24 cellular contexts compared by ENCODE assay signal in the genomic region with DNA sequence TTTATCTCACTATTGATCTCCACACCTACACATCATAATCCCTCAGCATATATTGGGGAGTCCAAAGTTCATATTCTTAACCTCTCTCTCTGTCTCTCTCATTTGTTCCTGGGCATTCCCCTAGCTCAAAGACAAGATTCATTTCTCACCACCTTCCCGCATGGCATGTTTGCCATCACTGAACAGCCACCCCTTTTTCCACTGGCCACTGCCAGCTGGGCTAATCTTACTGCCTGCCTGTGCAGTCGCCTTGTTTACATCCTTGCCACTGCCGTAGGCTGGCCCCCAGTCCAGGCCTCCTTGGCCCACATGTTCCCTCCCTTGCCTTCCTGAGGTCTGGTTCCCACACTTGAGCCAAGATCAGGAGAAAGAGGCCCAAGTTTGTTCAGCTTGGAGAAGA.
DNase-seq lines count a peak whose midpoint lies in the region; ATAC-seq and TF ChIP-seq lines count a peak whose summit lies in the region.
"Had no signal": no experiment of that assay in that cellular context is flagged by ENCODE, and none has a peak within 500 bp of the region (broad histone marks: within the 10 kb centered on the region; RNA-seq: fewer than 3 reads in every experiment).

No MANE protein-coding gene starts in this region.

- no peaks in the 10 kb centered on the region for H3K9me2 ChIP-seq in PC-9 (ENCODE audit: insufficient read depth)

- no peak overlapping the region for H3K56ac ChIP-seq in H9 (ENCODE audit: insufficient read length, low read depth, low read length)

- no peaks in the 10 kb centered on the region for H3K36me3 Mint-ChIP-seq in H9 (ENCODE audit: insufficient read depth in 1 of 3, low read depth in 3 of 3)
- H3K36me3 Mint-ChIP-seq: activated naive CD4-positive, alpha-beta T cell treated with anti-CD3 and anti-CD28 coated beads, Interleukin-2, amount 50 U/mL, for 24 hours; natural killer cell treated with Interleukin-12 subunit alpha and Interleukin-12 subunit beta and Interleukin-15 and Interleukin-18, amount 100 ng/mL, for 72 hours had no signal

- H3K9ac ChIP-seq in H9 (ENCODE audit: extremely low read depth, insufficient read length, low read length) (no peak overlapping the region), iPS-20b (ENCODE audit: low read depth, low read length) (peak overlapping the region; percentile 3; the same call in 1 of the 2 replicates), skeletal muscle tissue (ENCODE audit: low read depth in 1 of 3, low read length in 3 of 3) (no peak overlapping the region)

- WGBS in H9 (ENCODE audit: extremely low coverage, insufficient read length, low lambda C conversion rate): no CpG with 5 or more reads among the region's 3 CpGs
- WGBS in testis, 2 donors: 64% methylated on average over 3 of the region's 3 CpGs

- BruUV-seq in PC-9 (replicated peaks; lab: Mats Ljungman, UMichigan): no TSS peak

- H4K5ac ChIP-seq in H9 (ENCODE audit: insufficient read length, low read depth, low read length): no peak overlapping the region

- H3K4me2 ChIP-seq in H9 (ENCODE audit: insufficient read depth, insufficient read length, low read length) (no peak overlapping the region), PC-9 (no peak overlapping the region)

- no peak overlapping the region for H3K4me3 ChIP-seq in iPS-20b (ENCODE audit: low read length)
- peak overlapping the region in 1 of 3 donors; percentile 14 for H3K4me3 ChIP-seq in skeletal muscle tissue (ENCODE audit: low read length in 3 of 3)
- no peak overlapping the region for H3K4me3 ChIP-seq in PC-9
- no peak overlapping the region for H3K4me3 ChIP-seq in testis
- H3K4me3 ChIP-seq: ascending aorta, MG63, thoracic aorta had no signal

- H3K4me1 Mint-ChIP-seq in H9: peaks cover 46 to 50% of the 10 kb centered on the region in 2 experiments
- H3K4me1 Mint-ChIP-seq: activated naive CD4-positive, alpha-beta T cell treated with anti-CD3 and anti-CD28 coated beads, Interleukin-2, amount 50 U/mL, for 24 hours; T-helper 17 cell had no signal

- no peak overlapping the region for H2AK5ac ChIP-seq in H9 (ENCODE audit: insufficient read length, low read length)

- no peaks in the 10 kb centered on the region for H3K36me3 ChIP-seq in iPS-20b (ENCODE audit: insufficient read depth, low read depth, low read length)
- no peaks in the 10 kb centered on the region for H3K36me3 ChIP-seq in skeletal muscle tissue (ENCODE audit: control insufficient read depth in 3 of 3, insufficient read depth in 3 of 3, low read length in 3 of 3)
- H3K36me3 ChIP-seq in PC-9 (ENCODE audit: low read depth): no peaks in the 10 kb centered on the region
- no peaks in the 10 kb centered on the region for H3K36me3 ChIP-seq in testis (ENCODE audit: low read depth, missing control alignments)
- H3K36me3 ChIP-seq: ascending aorta, MG63, thoracic aorta had no signal

- H3K23ac ChIP-seq in H9 (ENCODE audit: insufficient read length, low read depth, low read length): no peak overlapping the region

- peaks cover 10% of the 10 kb centered on the region for H3F3A ChIP-seq in PC-9 (ENCODE audit: insufficient read depth, low read depth)

- TF ChIP-seq CTCF in H9 (conservative IDR thresholded peaks at IDR 0.05) (no peak), PC-9 (conservative IDR thresholded peaks at IDR 0.05) (no peak), testis (IDR thresholded peaks at IDR 0.05) (no peak)

- no peak overlapping the region for H3K4me3 Mint-ChIP-seq in H9
- H3K4me3 Mint-ChIP-seq: activated naive CD4-positive, alpha-beta T cell treated with anti-CD3 and anti-CD28 coated beads, Interleukin-2, amount 50 U/mL, for 24 hours; activated T-helper 1 cell treated with anti-CD3 and anti-CD28 coated beads, Interleukin-12 subunit alpha, Interleukin-12 subunit beta, Interleukin-2, Interleukin-4 antibody, amounts not matched to agents 30 ng/mL and 10 ng/mL and 1 ng/mL, durations not matched to agents 14 hours and 24 hours and 36 hours; CD4-positive, alpha-beta T cell; natural killer cell treated with Interleukin-12 subunit alpha and Interleukin-12 subunit beta and Interleukin-15 and Interleukin-18, amount 100 ng/mL, for 72 hours; T-helper 17 cell had no signal

- no peaks in the 10 kb centered on the region; a peak in 1 of 5 replicates for H3K9me3 Mint-ChIP-seq in H9
- H3K9me3 Mint-ChIP-seq: activated T-helper 1 cell treated with anti-CD3 and anti-CD28 coated beads, Interleukin-12 subunit alpha, Interleukin-12 subunit beta, Interleukin-2, Interleukin-4 antibody, amounts not matched to agents 30 ng/mL and 10 ng/mL and 1 ng/mL, durations not matched to agents 14 hours and 24 hours and 36 hours; CD4-positive, alpha-beta T cell; natural killer cell treated with Interleukin-12 subunit alpha and Interleukin-12 subunit beta and Interleukin-15 and Interleukin-18, amount 100 ng/mL, for 72 hours had no signal

- H2AFZ ChIP-seq in H9 (ENCODE audit: low read length): no peak overlapping the region
- H2AFZ ChIP-seq in PC-9: no peak overlapping the region

- CTCF ChIA-PET in PC-9 (lab: Charles Lee): no interaction called here

- no peak overlapping the region for H2BK5ac ChIP-seq in H9 (ENCODE audit: insufficient read length, low read length)

- no peak overlapping the region for H3K18ac ChIP-seq in H9 (ENCODE audit: insufficient read length, low read depth, low read length)

- H3K27me3 ChIP-seq in H9 (ENCODE audit: insufficient read depth, low read length): no peaks in the 10 kb centered on the region
- no peaks in the 10 kb centered on the region for H3K27me3 ChIP-seq in iPS-20b (ENCODE audit: insufficient read depth, low read length)
- H3K27me3 ChIP-seq in skeletal muscle tissue (ENCODE audit: control insufficient read depth in 3 of 3, insufficient read depth in 3 of 3, low read length in 3 of 3): no peaks in the 10 kb centered on the region
- H3K27me3 ChIP-seq in PC-9 (ENCODE audit: insufficient read depth, low read depth): no peaks in the 10 kb centered on the region
- H3K27me3 ChIP-seq in testis: no peaks in the 10 kb centered on the region
- H3K27me3 ChIP-seq: ascending aorta, MG63 had no signal

- intact Hi-C loops in PC-9 (cut with micrococcal nuclease; ENCODE audit: unreplicated experiment): loop anchor here (5.0 kb wide), 2 partner anchors 48 to 88 kb away; a partner anchor contains a TSS
- intact Hi-C loops in testis (cut with DNase I; ENCODE audit: low total_unique reads): no loop called here

- H3K79me2 ChIP-seq in H9 (ENCODE audit: insufficient read depth, low read length): no peaks in the 10 kb centered on the region
- no peaks in the 10 kb centered on the region for H3K79me2 ChIP-seq in PC-9 (ENCODE audit: low read depth)

- peak overlapping the region; percentile 67; the same call in 1 of the 2 replicates for H3K14ac ChIP-seq in H9 (ENCODE audit: insufficient read depth, low read length)

- DNase-seq in H9 (no peak), RPMI7951 (ENCODE audit: low read depth) (peak; percentile 42), PC-9 (no peak), testis (no peak)
- DNase-seq: activated CD4-positive, alpha-beta T cell treated with anti-CD3 and anti-CD28 coated beads, Interleukin-2, amount 50 U/mL, for 1 hour; CD4-positive, alpha-beta T cell; cerebellar nuclear complex; DMS79 treated with DMSO at 0.1 percent for 48 hours; foreskin fibroblast; kidney; mesendoderm; MG63; NCI-H1417 treated with DMSO at 0.1 percent for 48 hours; NCI-H510A; posterior cingulate gyrus; T-helper 17 cell had no signal

- H2BK120ac ChIP-seq in H9 (ENCODE audit: low read depth, low read length, poor library complexity, severe bottlenecking): no peak overlapping the region

- no peak for ATAC-seq in HG02763 (IDR thresholded peaks at IDR 0.05; ENCODE audit: unreplicated experiment)
- ATAC-seq: natural killer cell treated with Interleukin-12 subunit alpha and Interleukin-12 subunit beta and Interleukin-15 and Interleukin-18, amount 100 ng/mL, for 72 hours; T-helper 17 cell had no signal

- no peak overlapping the region for H2BK20ac ChIP-seq in H9 (ENCODE audit: low read depth, low read length, poor library complexity, severe bottlenecking)

- no peaks in the 10 kb centered on the region for H3K23me2 ChIP-seq in H9 (ENCODE audit: insufficient read length, low read depth, low read length, poor library complexity, severe bottlenecking)

- peaks cover 5% of the 10 kb centered on the region for H3K4me1 ChIP-seq in H9 (ENCODE audit: insufficient read depth, low read length)
- H3K4me1 ChIP-seq in iPS-20b (ENCODE audit: insufficient read depth, low read length): peaks cover 23% of the 10 kb centered on the region
- H3K4me1 ChIP-seq in skeletal muscle tissue (ENCODE audit: control insufficient read depth in 3 of 3, insufficient read depth in 3 of 3, low read length in 3 of 3): peaks cover 4 to 10% (median 9%) of the 10 kb centered on the region in 3 donors
- H3K4me1 ChIP-seq in PC-9 (replicated peaks; ENCODE audit: insufficient read depth): peaks cover 26% of the 10 kb centered on the region
- no peaks in the 10 kb centered on the region for H3K4me1 ChIP-seq in testis
- H3K4me1 ChIP-seq: ascending aorta had no signal

- no peak overlapping the region for H3T11ph ChIP-seq in H9 (ENCODE audit: low read length)

- H4K20me1 ChIP-seq in H9 (ENCODE audit: control insufficient read depth, insufficient read depth, insufficient read length) (no peaks in the 10 kb centered on the region), PC-9 (ENCODE audit: insufficient read depth) (no peaks in the 10 kb centered on the region)

- H3K9me3 ChIP-seq in H9 (ENCODE audit: control insufficient read depth, low read depth, low read length) (no peaks in the 10 kb centered on the region), iPS-20b (ENCODE audit: insufficient read depth, low read depth, low read length) (no peaks in the 10 kb centered on the region), skeletal muscle tissue (ENCODE audit: control insufficient read depth in 3 of 3, low read length in 3 of 3) (no peaks in the 10 kb centered on the region), PC-9 (ENCODE audit: insufficient read depth, low read depth) (no peaks in the 10 kb centered on the region), testis (no peaks in the 10 kb centered on the region)
- H3K9me3 ChIP-seq: ascending aorta, MG63, thoracic aorta had no signal

- H3K79me1 ChIP-seq in H9 (ENCODE audit: insufficient read depth, low read depth, low read length, poor library complexity, severe bottlenecking): no peaks in the 10 kb centered on the region

- peak overlapping the region; percentile 80 for H2BK12ac ChIP-seq in H9 (ENCODE audit: insufficient read length, low read depth, low read length)

- peak overlapping the region; percentile 15 to 50 (median 43); a peak in 6 of 7 replicates for H3K27ac Mint-ChIP-seq in H9
- H3K27ac Mint-ChIP-seq: activated naive CD4-positive, alpha-beta T cell treated with anti-CD3 and anti-CD28 coated beads, Interleukin-2, amount 50 U/mL, for 24 hours; activated T-helper 1 cell treated with anti-CD3 and anti-CD28 coated beads, Interleukin-12 subunit alpha, Interleukin-12 subunit beta, Interleukin-2, Interleukin-4 antibody, amounts not matched to agents 30 ng/mL and 10 ng/mL and 1 ng/mL, durations not matched to agents 14 hours and 24 hours and 36 hours; CD4-positive, alpha-beta T cell; natural killer cell treated with Interleukin-12 subunit alpha and Interleukin-12 subunit beta and Interleukin-15 and Interleukin-18, amount 100 ng/mL, for 72 hours; T-helper 17 cell had no signal

- H3K27me3 Mint-ChIP-seq in H9 (ENCODE audit: low read depth): no peaks in the 10 kb centered on the region; the same call in 1 of the 2 replicates

- H3K27ac ChIP-seq in H9 (ENCODE audit: insufficient read length, low read depth, low read length) (no peak overlapping the region), iPS-20b (ENCODE audit: low read length) (peak overlapping the region; percentile 4), skeletal muscle tissue (ENCODE audit: low read depth, low read length) (peak overlapping the region; percentile 10), PC-9 (no peak overlapping the region), testis (no peak overlapping the region)
- H3K27ac ChIP-seq: ascending aorta, thoracic aorta had no signal

- no peak overlapping the region for H4K91ac ChIP-seq in H9 (ENCODE audit: insufficient read length, low read depth, low read length)

- H2BK15ac ChIP-seq in H9 (ENCODE audit: low read depth, low read length): no peak overlapping the region

- no peak for TF ChIP-seq POLR2A in testis (IDR thresholded peaks at IDR 0.05)

- no peak overlapping the region for H4K8ac ChIP-seq in H9 (replicated peaks; ENCODE audit: insufficient read length, low read depth, low read length)

- no peak overlapping the region for H3K4ac ChIP-seq in H9 (ENCODE audit: low read depth, low read length)

- POLR2A ChIA-PET in PC-9 (lab: Charles Lee; ENCODE audit: unreplicated experiment): interaction anchor here (0.5 kb wide), 1 partner anchor 89 kb away, joined by 7 read pairs; no protein-coding TSS in a partner anchor

Comparison
In these comparisons a context has a peak if more than half of its experiments do, and no peak if none do; other contexts are left out.
1. H3K27ac ChIP-seq: peak in iPS-20b (single experiment) and skeletal muscle tissue (single experiment); none in H9 (single experiment), PC-9 (single experiment) and testis (0 of 2).